Comparison of ENCODE assay signal across 9 cellular contexts in the genomic region with DNA sequence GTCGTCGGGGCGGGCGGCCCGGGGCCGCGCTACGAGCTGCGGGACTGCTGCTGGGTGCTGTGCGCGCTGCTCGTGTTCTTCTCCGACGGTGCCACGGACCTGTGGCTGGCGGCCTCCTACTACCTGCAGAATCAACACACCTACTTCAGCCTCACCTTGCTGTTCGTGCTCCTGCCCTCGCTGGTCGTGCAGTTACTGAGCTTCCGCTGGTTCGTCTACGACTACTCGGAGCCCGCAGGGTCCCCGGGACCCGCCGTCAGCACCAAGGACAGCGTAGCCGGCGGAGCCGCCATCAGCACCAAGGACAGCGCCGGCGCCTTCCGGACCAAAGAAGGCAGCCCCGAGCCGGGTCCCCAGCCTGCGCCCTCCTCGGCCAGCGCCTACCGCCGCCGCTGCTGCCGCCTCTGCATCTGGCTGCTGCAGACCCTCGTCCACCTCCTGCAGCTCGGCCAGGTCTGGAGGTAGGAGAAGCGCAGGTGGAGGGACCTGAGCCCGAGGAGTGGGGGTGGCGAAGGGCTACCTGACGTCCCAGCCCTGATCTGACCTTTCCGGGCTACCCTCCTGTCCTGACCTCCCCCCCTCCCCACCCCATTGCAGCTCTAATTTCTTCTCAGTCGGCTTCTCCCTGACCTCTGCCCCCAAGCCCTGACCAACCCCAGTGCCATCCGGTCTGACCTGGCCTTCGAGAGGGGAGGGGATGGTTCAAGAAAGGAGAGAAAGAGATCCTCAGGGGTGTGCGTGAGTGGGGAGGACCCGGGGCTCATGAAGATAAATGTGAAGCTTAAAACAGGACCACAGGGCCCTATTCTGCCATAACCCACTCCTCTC. TPM values are rescaled to one million over a fixed set of nuclear protein-coding genes. Genes with fewer than 3 reads are reported as not detected.
A peak's percentile ranks its signal among the peaks of the same experiment; 100 is the strongest.
DNase-seq lines count a peak whose midpoint lies in the region; ATAC-seq and TF ChIP-seq lines count a peak whose summit lies in the region.
"Had no signal": no experiment of that assay in that cellular context is flagged by ENCODE, and none has a peak within 500 bp of the region (broad histone marks: within the 10 kb centered on the region; RNA-seq: fewer than 3 reads in every experiment).

No MANE protein-coding gene starts in this region.

- in situ Hi-C loops in ACHN (cut with HindIII; ENCODE audit: low pct_ligation_motif_present, low pct_unique_long_range_greater_than_20kb, low sequenced_read_pairs): no loop called here

- peak; percentile 92 to 94 for ATAC-seq in naive thymus-derived CD8-positive, alpha-beta T cell
- peak; percentile 84 for ATAC-seq in stimulated activated effector memory CD8-positive, alpha-beta T cell treated with anti-CD3 and anti-CD28 coated beads, Interleukin-12 subunit alpha, Interleukin-12 subunit beta, amount 100 ng/mL, for 72 hours
- no peak for ATAC-seq in HG03025 (IDR thresholded peaks at IDR 0.05; ENCODE audit: low FRiP score, unreplicated experiment)

- peak overlapping the region; percentile 81 for H3K4me3 Mint-ChIP-seq in activated T-helper 1 cell treated with anti-CD3 and anti-CD28 coated beads, Interleukin-12 subunit alpha, Interleukin-12 subunit beta, Interleukin-2, Interleukin-4 antibody, amounts not matched to agents 30 ng/mL and 10 ng/mL and 1 ng/mL, durations not matched to agents 14 hours and 24 hours and 36 hours
- H3K4me3 Mint-ChIP-seq in naive thymus-derived CD8-positive, alpha-beta T cell: peak overlapping the region; percentile 78 to 93 (median 91)
- H3K4me3 Mint-ChIP-seq in stimulated activated effector memory CD8-positive, alpha-beta T cell treated with anti-CD3 and anti-CD28 coated beads, Interleukin-12 subunit alpha, Interleukin-12 subunit beta, amount 100 ng/mL, for 72 hours: peak overlapping the region; percentile 72

- peaks cover 5% of the 10 kb centered on the region for H3K4me1 Mint-ChIP-seq in activated T-helper 1 cell treated with anti-CD3 and anti-CD28 coated beads, Interleukin-12 subunit alpha, Interleukin-12 subunit beta, Interleukin-2, Interleukin-4 antibody, amounts not matched to agents 30 ng/mL and 10 ng/mL and 1 ng/mL, durations not matched to agents 14 hours and 24 hours and 36 hours (ENCODE audit: low read depth)
- H3K4me1 Mint-ChIP-seq in naive thymus-derived CD8-positive, alpha-beta T cell: peaks cover 5 to 12% (median 7%) of the 10 kb centered on the region in 4 donors
- H3K4me1 Mint-ChIP-seq in stimulated activated effector memory CD8-positive, alpha-beta T cell treated with anti-CD3 and anti-CD28 coated beads, Interleukin-12 subunit alpha, Interleukin-12 subunit beta, amount 100 ng/mL, for 72 hours: peaks cover 14% of the 10 kb centered on the region

- intact Hi-C loops in activated T-helper 1 cell treated with anti-CD3 and anti-CD28 coated beads, Interleukin-12 subunit alpha, Interleukin-12 subunit beta, Interleukin-2, Interleukin-4 antibody, amounts not matched to agents 30 ng/mL and 10 ng/mL and 1 ng/mL, durations not matched to agents 14 hours and 24 hours and 36 hours (cut with micrococcal nuclease): loop anchor here (1.0 kb wide), 1 partner anchor 16 kb away; a partner anchor contains a TSS

- H3K9me3 Mint-ChIP-seq in activated T-helper 1 cell treated with anti-CD3 and anti-CD28 coated beads, Interleukin-12 subunit alpha, Interleukin-12 subunit beta, Interleukin-2, Interleukin-4 antibody, amounts not matched to agents 30 ng/mL and 10 ng/mL and 1 ng/mL, durations not matched to agents 14 hours and 24 hours and 36 hours: no peaks in the 10 kb centered on the region
- peaks cover 0 to 2% (median 0%) of the 10 kb centered on the region in 9 donors for H3K9me3 Mint-ChIP-seq in naive thymus-derived CD8-positive, alpha-beta T cell
- H3K9me3 Mint-ChIP-seq in stimulated activated effector memory CD8-positive, alpha-beta T cell treated with anti-CD3 and anti-CD28 coated beads, Interleukin-12 subunit alpha, Interleukin-12 subunit beta, amount 100 ng/mL, for 72 hours: no peaks in the 10 kb centered on the region

- peak; percentile 81 for DNase-seq in ACHN
- DNase-seq in GM20000 (ENCODE audit: low spot score): peak; percentile 95
- peak; percentile 79 for DNase-seq in activated T-helper 1 cell treated with anti-CD3 and anti-CD28 coated beads, Interleukin-12 subunit alpha, Interleukin-12 subunit beta, Interleukin-2, Interleukin-4 antibody, amounts not matched to agents 30 ng/mL and 10 ng/mL and 1 ng/mL, durations not matched to agents 14 hours and 24 hours and 36 hours (ENCODE audit: low spot score)
- DNase-seq in fibroblast of peridontal ligament (ENCODE audit: extremely low read depth): peak; percentile 47
- peak; percentile 72 to 92 (median 88) for DNase-seq in naive thymus-derived CD8-positive, alpha-beta T cell
- DNase-seq in stimulated activated effector memory CD8-positive, alpha-beta T cell treated with anti-CD3 and anti-CD28 coated beads, Interleukin-12 subunit alpha, Interleukin-12 subunit beta, amount 100 ng/mL, for 72 hours (ENCODE audit: low spot score in 2 of 2): peak; percentile 85 to 92

- POLR2A ChIA-PET in naive thymus-derived CD8-positive, alpha-beta T cell (lab: Charles Lee): interaction anchor here (0.8 kb wide), 1 partner anchor 8 kb away, joined by 4 read pairs; no protein-coding TSS in a partner anchor

- peaks cover 36% of the 10 kb centered on the region for H3K27me3 Mint-ChIP-seq in activated T-helper 1 cell treated with anti-CD3 and anti-CD28 coated beads, Interleukin-12 subunit alpha, Interleukin-12 subunit beta, Interleukin-2, Interleukin-4 antibody, amounts not matched to agents 30 ng/mL and 10 ng/mL and 1 ng/mL, durations not matched to agents 14 hours and 24 hours and 36 hours (ENCODE audit: insufficient read depth)
- peaks cover 25 to 76% (median 57%) of the 10 kb centered on the region in 5 donors for H3K27me3 Mint-ChIP-seq in naive thymus-derived CD8-positive, alpha-beta T cell

- no peaks in the 10 kb centered on the region for H3K36me3 Mint-ChIP-seq in activated T-helper 1 cell treated with anti-CD3 and anti-CD28 coated beads, Interleukin-12 subunit alpha, Interleukin-12 subunit beta, Interleukin-2, Interleukin-4 antibody, amounts not matched to agents 30 ng/mL and 10 ng/mL and 1 ng/mL, durations not matched to agents 14 hours and 24 hours and 36 hours (ENCODE audit: low read depth)
- H3K36me3 Mint-ChIP-seq in naive thymus-derived CD8-positive, alpha-beta T cell: no peaks in the 10 kb centered on the region
- no peaks in the 10 kb centered on the region for H3K36me3 Mint-ChIP-seq in stimulated activated effector memory CD8-positive, alpha-beta T cell treated with anti-CD3 and anti-CD28 coated beads, Interleukin-12 subunit alpha, Interleukin-12 subunit beta, amount 100 ng/mL, for 72 hours

- no peak overlapping the region for H3K27ac Mint-ChIP-seq in activated T-helper 1 cell treated with anti-CD3 and anti-CD28 coated beads, Interleukin-12 subunit alpha, Interleukin-12 subunit beta, Interleukin-2, Interleukin-4 antibody, amounts not matched to agents 30 ng/mL and 10 ng/mL and 1 ng/mL, durations not matched to agents 14 hours and 24 hours and 36 hours
- H3K27ac Mint-ChIP-seq in naive thymus-derived CD8-positive, alpha-beta T cell: peak overlapping the region in 1 of 10 donors; percentile 76
- no peak overlapping the region for H3K27ac Mint-ChIP-seq in stimulated activated effector memory CD8-positive, alpha-beta T cell treated with anti-CD3 and anti-CD28 coated beads, Interleukin-12 subunit alpha, Interleukin-12 subunit beta, amount 100 ng/mL, for 72 hours

- no peak for TF ChIP-seq CTCF in GM20000 (IDR thresholded peaks at IDR 0.05; ENCODE audit: extremely low read depth, missing control alignments)

TF ChIP-seq in PFSK-1, 5 proteins besides CTCF, POLR2A, EP300 and RAD21 (continues in another document):
- peak; percentile 100 for TF ChIP-seq SIN3A (IDR thresholded peaks at IDR 0.05; ENCODE audit: borderline replicate concordance, insufficient read depth, low read length)
- no peak for TF ChIP-seq TAF1 (IDR thresholded peaks at IDR 0.05; ENCODE audit: borderline replicate concordance, insufficient read depth, low read length)

RNA-seq across cellular contexts. Expression of a gene that starts 0.6 kb away (rescaled TPM):
- not detected for polyA plus RNA-seq in PFSK-1 (2012; ENCODE audit: insufficient read length, low read depth)
- total RNA-seq in activated T-helper 1 cell treated with anti-CD3 and anti-CD28 coated beads, Interleukin-12 subunit alpha, Interleukin-12 subunit beta, Interleukin-2, Interleukin-4 antibody, amounts not matched to agents 30 ng/mL and 10 ng/mL and 1 ng/mL, durations not matched to agents 14 hours and 24 hours and 36 hours: not detected in 2 replicates
- total RNA-seq in naive thymus-derived CD8-positive, alpha-beta T cell: not detected
- not detected for polyA plus RNA-seq in naive thymus-derived CD8-positive, alpha-beta T cell
- total RNA-seq: thoracic aorta had no signal

RNA-seq across cellular contexts. Expression of a gene that starts 16.7 kb away (rescaled TPM):
- polyA plus RNA-seq in PFSK-1 (2012; ENCODE audit: insufficient read length, low read depth): 31.3 TPM
- total RNA-seq in activated T-helper 1 cell treated with anti-CD3 and anti-CD28 coated beads, Interleukin-12 subunit alpha, Interleukin-12 subunit beta, Interleukin-2, Interleukin-4 antibody, amounts not matched to agents 30 ng/mL and 10 ng/mL and 1 ng/mL, durations not matched to agents 14 hours and 24 hours and 36 hours: 20.0 and 20.5 TPM in 2 replicates
- total RNA-seq in naive thymus-derived CD8-positive, alpha-beta T cell: 10 to 100 TPM; 11.2 to 11.5 TPM
- polyA plus RNA-seq in naive thymus-derived CD8-positive, alpha-beta T cell: 10 to 100 TPM; 13.5 to 23.6 (median 13.8) TPM

RNA-seq across cellular contexts. Expression of a gene that starts 41.7 kb away (rescaled TPM):
- polyA plus RNA-seq in PFSK-1 (2012; ENCODE audit: insufficient read length, low read depth): 8.2 TPM
- not detected in 2 replicates for total RNA-seq in activated T-helper 1 cell treated with anti-CD3 and anti-CD28 coated beads, Interleukin-12 subunit alpha, Interleukin-12 subunit beta, Interleukin-2, Interleukin-4 antibody, amounts not matched to agents 30 ng/mL and 10 ng/mL and 1 ng/mL, durations not matched to agents 14 hours and 24 hours and 36 hours
- total RNA-seq in naive thymus-derived CD8-positive, alpha-beta T cell: not detected
- not detected for polyA plus RNA-seq in naive thymus-derived CD8-positive, alpha-beta T cell
